18 cellular contexts compared by ENCODE assay signal in genomic region chr14:97873291-97873690, GRCh38.
DNase-seq lines count a peak whose midpoint lies in the region; ATAC-seq, FAIRE-seq and TF ChIP-seq lines count a peak whose summit lies in the region.
"Had no signal": no experiment of that assay in that cellular context is flagged by ENCODE, and none has a peak within 500 bp of the region (broad histone marks: within the 10 kb centered on the region; RNA-seq: fewer than 3 reads in every experiment).

No MANE protein-coding gene starts in this region.

- H3K9me2 ChIP-seq in GM23338 (ENCODE audit: insufficient read depth) (no peaks in the 10 kb centered on the region), PC-3 (replicated peaks; ENCODE audit: low read length) (no peaks in the 10 kb centered on the region)

- H3K4me1 ChIP-seq in GM23338 (ENCODE audit: insufficient read depth) (no peaks in the 10 kb centered on the region), PC-3 (ENCODE audit: insufficient read depth, low read length) (peaks cover 5% of the 10 kb centered on the region; the same call in 1 of the 2 replicates), small intestine (ENCODE audit: control insufficient read depth in 2 of 2, insufficient read depth in 1 of 2, low read depth in 1 of 2, low read length in 1 of 2) (no peaks in the 10 kb centered on the region)

- H3K4me1 Mint-ChIP-seq in GM23338 = peaks cover 14% of the 10 kb centered on the region; the same call in 2 of the 3 replicates
- H3K4me1 Mint-ChIP-seq: B cell had no signal

- H3K27ac Mint-ChIP-seq in GM23338 = 0 out of 2 replicates have a peak overlapping the region, but pooled peaks have one; percentile 38
- H3K27ac Mint-ChIP-seq: B cell; CD4-positive, alpha-beta T cell; H9 had no signal

- BruUV-seq in PC-3 (replicated peaks; lab: Mats Ljungman, UMichigan) = no TSS peak

- ATAC-seq in GM23338 = no peak
- ATAC-seq in PC-3 = peak; percentile 65

- H3K27me3 ChIP-seq in GM23338 (ENCODE audit: insufficient read depth) = no peaks in the 10 kb centered on the region
- H3K27me3 ChIP-seq in PC-3 (ENCODE audit: low read length) = peaks cover 9% of the 10 kb centered on the region
- H3K27me3 ChIP-seq in small intestine (ENCODE audit: control insufficient read depth in 2 of 2, insufficient read depth in 2 of 2, low read length in 2 of 2) = no peaks in the 10 kb centered on the region

- DNase-seq in NCI-H748 (lab: John Stamatoyannopoulos, UW; ENCODE audit: unreplicated experiment) = peak; percentile 31
- no peak for DNase-seq in NCI-H748 treated with DMSO at 0.1 percent for 48 hours (lab: John Stamatoyannopoulos, UW)
- no peak for DNase-seq in GM23338 (ENCODE audit: low spot score)
- peak; percentile 65 for DNase-seq in PC-3
- peak; percentile 11 for DNase-seq in small intestine
- no peak for DNase-seq in glomerular visceral epithelial cell (ENCODE audit: extremely low spot score)
- DNase-seq in mucosa of gallbladder (ENCODE audit: low spot score) = no peak
- no peak for DNase-seq in AG08395 (ENCODE audit: low spot score)
- DNase-seq: ACHN; C1 segment of cervical spinal cord; Calu3; CD4-positive, alpha-beta T cell; DND-41; GDM1; GOT3; H9 had no signal

- intact Hi-C loops in PC-3 (cut with micrococcal nuclease) = no loop called here

- no peak overlapping the region for H2AFZ ChIP-seq in GM23338
- H2AFZ ChIP-seq in PC-3 (ENCODE audit: low read length) = no peak overlapping the region

- H3K36me3 ChIP-seq in GM23338 (ENCODE audit: insufficient read depth) (no peaks in the 10 kb centered on the region), PC-3 (ENCODE audit: low read depth, low read length) (no peaks in the 10 kb centered on the region), small intestine (ENCODE audit: control insufficient read depth in 2 of 2, insufficient read depth in 2 of 2, low read length in 2 of 2) (no peaks in the 10 kb centered on the region)

- H3K4me3 Mint-ChIP-seq in GM23338 = no peak overlapping the region
- H3K4me3 Mint-ChIP-seq: B cell; CD4-positive, alpha-beta T cell; H9 had no signal

- no peak overlapping the region for H3K9ac ChIP-seq in PC-3 (ENCODE audit: low read length)

- H3K4me3 ChIP-seq in GM23338 = no peak overlapping the region
- H3K4me3 ChIP-seq in PC-3 (ENCODE audit: low read length) = no peak overlapping the region
- H3K4me3 ChIP-seq in small intestine (ENCODE audit: low read depth in 1 of 2, low read length in 2 of 2) = no peak overlapping the region

- H4K20me1 ChIP-seq in GM23338 (replicated peaks; ENCODE audit: insufficient read depth) (no peaks in the 10 kb centered on the region), PC-3 (ENCODE audit: low read length) (no peaks in the 10 kb centered on the region)

- no peaks in the 10 kb centered on the region for H3K9me3 Mint-ChIP-seq in GM23338
- H3K9me3 Mint-ChIP-seq: CD4-positive, alpha-beta T cell had no signal

- no peaks in the 10 kb centered on the region for H3K36me3 Mint-ChIP-seq in GM23338 (ENCODE audit: low read depth)

- CTCF ChIA-PET in PC-3 (lab: Charles Lee) = no interaction called here

- H3K9me3 ChIP-seq in PC-3 (ENCODE audit: low read length) (no peaks in the 10 kb centered on the region), small intestine (ENCODE audit: control insufficient read depth, low read depth) (no peaks in the 10 kb centered on the region)

- no peaks in the 10 kb centered on the region for H3K79me2 ChIP-seq in GM23338 (replicated peaks; ENCODE audit: insufficient read depth)
- H3K79me2 ChIP-seq in PC-3 (ENCODE audit: low read length) = no peaks in the 10 kb centered on the region

- H3K27me3 Mint-ChIP-seq in GM23338 (ENCODE audit: insufficient read depth, low read depth, poor library complexity) = peaks cover 4% of the 10 kb centered on the region
- H3K27me3 Mint-ChIP-seq: B cell; CD4-positive, alpha-beta T cell had no signal

- H3F3A ChIP-seq in GM23338 (replicated peaks; ENCODE audit: low read depth) (no peaks in the 10 kb centered on the region), PC-3 (ENCODE audit: low read length, unreplicated experiment) (no peaks in the 10 kb centered on the region)

- FAIRE-seq in small intestine (lab: Jason Lieb, UNC) = no peak
- FAIRE-seq: GM12892 had no signal

- POLR2A ChIA-PET in PC-3 (lab: Charles Lee; ENCODE audit: unreplicated experiment) = no interaction called here

- TF ChIP-seq CTCF in GM23338 (conservative IDR thresholded peaks at IDR 0.05; ENCODE audit: low read depth in 2 of 2) (no peak), PC-3 (conservative IDR thresholded peaks at IDR 0.05; ENCODE audit: low read depth, low read length) (no peak)

- H3K4me2 ChIP-seq in GM23338 (no peak overlapping the region; the same call in 1 of the 2 replicates), PC-3 (ENCODE audit: low read length) (no peak overlapping the region)

- no peak overlapping the region for H3K27ac ChIP-seq in GM23338 (ENCODE audit: low read depth)
- H3K27ac ChIP-seq in PC-3 (ENCODE audit: low read length) = no peak overlapping the region
- no peak overlapping the region for H3K27ac ChIP-seq in small intestine (ENCODE audit: low read depth in 1 of 2, low read length in 1 of 2)

TF ChIP-seq in GM23338, 12 proteins besides CTCF, POLR2A, EP300 and RAD21 (continues in another document):
- TF ChIP-seq POLR2AphosphoS5 (IDR thresholded peaks at IDR 0.05; ENCODE audit: low read depth) (no peak), NANOG (IDR thresholded peaks at IDR 0.05; ENCODE audit: borderline replicate concordance) (no peak), ZNF114 (CRISPR knock-in tag; IDR thresholded peaks at IDR 0.05) (no peak), JUNB (IDR thresholded peaks at IDR 0.05; ENCODE audit: unreplicated experiment) (no peak), ETS1 (IDR thresholded peaks at IDR 0.05) (no peak), ZNF462 (CRISPR knock-in tag; IDR thresholded peaks at IDR 0.05) (no peak), ZNF331 (CRISPR knock-in tag; IDR thresholded peaks at IDR 0.05; ENCODE audit: low read depth) (no peak)

Comparison
In these comparisons a context has a peak if more than half of its experiments do, and no peak if none do; other contexts are left out.
1. DNase-seq: peak in NCI-H748 (single experiment), PC-3 (single experiment) and small intestine (single experiment); none in NCI-H748 treated with DMSO at 0.1 percent for 48 hours (single experiment), GM23338 (single experiment), glomerular visceral epithelial cell (single experiment), mucosa of gallbladder (single experiment) and AG08395 (single experiment).